ENCODE assay signal across 18 cellular contexts in genomic region chr17:66789093-66789492, GRCh38. TPM values are rescaled to one million over a fixed set of nuclear protein-coding genes. Genes with fewer than 3 reads are reported as not detected.
"Had no signal": no experiment of that assay in that cellular context is flagged by ENCODE, and none has a peak within 500 bp of the region (broad histone marks: within the 10 kb centered on the region; RNA-seq: fewer than 3 reads in every experiment).

No MANE protein-coding gene starts in this region.

- H3K27me3 Mint-ChIP-seq: activated CD4-positive, alpha-beta T cell treated with anti-CD3 and anti-CD28 coated beads for 36 hours; activated CD8-positive, alpha-beta T cell treated with anti-CD3 and anti-CD28 coated beads for 36 hours; naive thymus-derived CD8-positive, alpha-beta T cell; type B pancreatic cell had no signal

- H3K27ac Mint-ChIP-seq: activated CD4-positive, alpha-beta T cell treated with anti-CD3 and anti-CD28 coated beads for 36 hours; activated CD8-positive, alpha-beta T cell treated with anti-CD3 and anti-CD28 coated beads for 36 hours; activated T-helper 1 cell treated with anti-CD3 and anti-CD28 coated beads, Interleukin-12 subunit alpha, Interleukin-12 subunit beta, Interleukin-2, Interleukin-4 antibody, amounts not matched to agents 30 ng/mL and 10 ng/mL and 1 ng/mL, durations not matched to agents 14 hours and 24 hours and 36 hours; dendritic cell treated with granulocyte-macrophage colony-stimulating factor and Interleukin-4, amounts not matched to agents 40 ng/mL and 50 ng/mL, for 4 days; type B pancreatic cell had no signal

- ATAC-seq: activated CD4-positive, alpha-beta T cell treated with anti-CD3 and anti-CD28 coated beads for 36 hours; activated CD8-positive, alpha-beta T cell treated with anti-CD3 and anti-CD28 coated beads for 36 hours; naive thymus-derived CD8-positive, alpha-beta T cell had no signal

- H3K27me3 ChIP-seq: sigmoid colon had no signal

- H3K4me3 Mint-ChIP-seq: activated CD4-positive, alpha-beta T cell treated with anti-CD3 and anti-CD28 coated beads for 36 hours; activated CD8-positive, alpha-beta T cell treated with anti-CD3 and anti-CD28 coated beads for 36 hours; activated T-helper 1 cell treated with anti-CD3 and anti-CD28 coated beads, Interleukin-12 subunit alpha, Interleukin-12 subunit beta, Interleukin-2, Interleukin-4 antibody, amounts not matched to agents 30 ng/mL and 10 ng/mL and 1 ng/mL, durations not matched to agents 14 hours and 24 hours and 36 hours; dendritic cell treated with granulocyte-macrophage colony-stimulating factor and Interleukin-4, amounts not matched to agents 40 ng/mL and 50 ng/mL, for 4 days; naive thymus-derived CD8-positive, alpha-beta T cell; type B pancreatic cell had no signal

- DNase-seq: activated CD4-positive, alpha-beta T cell treated with anti-CD3 and anti-CD28 coated beads for 36 hours; activated CD8-positive, alpha-beta memory T cell treated with anti-CD3 and anti-CD28 coated beads, Interleukin-2, amount 50 U/mL, for 4 hours; activated CD8-positive, alpha-beta T cell treated with anti-CD3 and anti-CD28 coated beads for 36 hours; activated naive CD4-positive, alpha-beta T cell treated with Interleukin-2 at 50 U/mL for 16 hours; central memory CD4-positive, alpha-beta T cell; erythroblast; naive thymus-derived CD8-positive, alpha-beta T cell; occipital lobe; sigmoid colon; stimulated activated CD4-positive, alpha-beta T cell treated with anti-CD3 and anti-CD28 coated beads, Interleukin-12 subunit alpha, Interleukin-12 subunit beta, amount 100 ng/mL, for 4 hours; stimulated activated naive CD4-positive, alpha-beta T cell; SW 1271; T-helper 9 cell had no signal

- H3K4me3 ChIP-seq: prostate gland, sigmoid colon had no signal

- H3K4me1 ChIP-seq: prostate gland had no signal

- H3K36me3 ChIP-seq: prostate gland had no signal

- H3K36me3 Mint-ChIP-seq: type B pancreatic cell had no signal

- H3K27ac ChIP-seq: prostate gland had no signal

- H3K9me3 Mint-ChIP-seq: activated CD8-positive, alpha-beta T cell treated with anti-CD3 and anti-CD28 coated beads for 36 hours; activated T-helper 1 cell treated with anti-CD3 and anti-CD28 coated beads, Interleukin-12 subunit alpha, Interleukin-12 subunit beta, Interleukin-2, Interleukin-4 antibody, amounts not matched to agents 30 ng/mL and 10 ng/mL and 1 ng/mL, durations not matched to agents 14 hours and 24 hours and 36 hours; dendritic cell treated with granulocyte-macrophage colony-stimulating factor and Interleukin-4, amounts not matched to agents 40 ng/mL and 50 ng/mL, for 4 days; naive thymus-derived CD8-positive, alpha-beta T cell; type B pancreatic cell had no signal

- H3K9me3 ChIP-seq: prostate gland, sigmoid colon had no signal

RNA-seq across cellular contexts. Expression of gene CACNG5, which starts 45.8 kb away (rescaled TPM):
- total RNA-seq: activated CD4-positive, alpha-beta T cell treated with anti-CD3 and anti-CD28 coated beads for 36 hours; activated CD8-positive, alpha-beta T cell treated with anti-CD3 and anti-CD28 coated beads for 36 hours; activated T-helper 1 cell treated with anti-CD3 and anti-CD28 coated beads, Interleukin-12 subunit alpha, Interleukin-12 subunit beta, Interleukin-2, Interleukin-4 antibody, amounts not matched to agents 30 ng/mL and 10 ng/mL and 1 ng/mL, durations not matched to agents 14 hours and 24 hours and 36 hours; lung microvascular endothelial cell; naive thymus-derived CD8-positive, alpha-beta T cell; prostate gland had no signal
- polyA plus RNA-seq: naive thymus-derived CD8-positive, alpha-beta T cell; sigmoid colon had no signal
